Comparison of ENCODE assay signal across 2 cellular contexts in the genomic region with DNA sequence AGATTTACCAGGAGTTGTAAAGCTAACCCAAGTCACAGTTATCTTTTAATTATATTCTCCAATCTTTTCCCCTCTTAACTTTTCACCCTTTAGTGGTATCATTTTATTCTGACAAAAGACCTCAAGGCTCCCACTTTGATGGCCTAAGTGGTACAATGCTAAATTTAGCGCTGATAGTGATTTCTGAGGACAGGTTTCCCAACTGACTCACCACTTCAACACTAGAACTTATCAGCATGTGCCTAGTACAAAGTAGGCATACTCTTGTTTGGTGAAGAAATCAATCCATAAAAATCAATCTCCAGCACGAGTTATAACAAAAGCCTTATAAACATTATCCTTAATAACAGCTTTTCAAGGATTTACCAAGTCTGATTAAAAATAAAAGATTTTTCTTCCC.
TF ChIP-seq lines count a peak whose summit lies in the region.

No MANE protein-coding gene starts in this region.

TF ChIP-seq in HepG2, 621 proteins besides CTCF, POLR2A, EP300 and RAD21:
- TF ChIP-seq LCORL (IDR thresholded peaks at IDR 0.05) (no peak), LCORL (CRISPR knock-in tag; IDR thresholded peaks at IDR 0.05) (no peak), BORCS8-MEF2B (CRISPR knock-in tag; IDR thresholded peaks at IDR 0.05) (no peak), NKX3-1 (CRISPR knock-in tag; IDR thresholded peaks at IDR 0.05) (no peak), ZNF713 (CRISPR knock-in tag; IDR thresholded peaks at IDR 0.05) (no peak), ZNF550 (CRISPR knock-in tag; IDR thresholded peaks at IDR 0.05; ENCODE audit: borderline replicate concordance) (no peak), NFIB (CRISPR knock-in tag; IDR thresholded peaks at IDR 0.05; ENCODE audit: borderline replicate concordance) (no peak), NFE2L2 (IDR thresholded peaks at IDR 0.05; ENCODE audit: low read length) (no peak), EEA1 (CRISPR knock-in tag; IDR thresholded peaks at IDR 0.05; ENCODE audit: borderline replicate concordance) (no peak), SIN3B (IDR thresholded peaks at IDR 0.05; ENCODE audit: low read length) (no peak)
- TF ChIP-seq, protein P1, sequence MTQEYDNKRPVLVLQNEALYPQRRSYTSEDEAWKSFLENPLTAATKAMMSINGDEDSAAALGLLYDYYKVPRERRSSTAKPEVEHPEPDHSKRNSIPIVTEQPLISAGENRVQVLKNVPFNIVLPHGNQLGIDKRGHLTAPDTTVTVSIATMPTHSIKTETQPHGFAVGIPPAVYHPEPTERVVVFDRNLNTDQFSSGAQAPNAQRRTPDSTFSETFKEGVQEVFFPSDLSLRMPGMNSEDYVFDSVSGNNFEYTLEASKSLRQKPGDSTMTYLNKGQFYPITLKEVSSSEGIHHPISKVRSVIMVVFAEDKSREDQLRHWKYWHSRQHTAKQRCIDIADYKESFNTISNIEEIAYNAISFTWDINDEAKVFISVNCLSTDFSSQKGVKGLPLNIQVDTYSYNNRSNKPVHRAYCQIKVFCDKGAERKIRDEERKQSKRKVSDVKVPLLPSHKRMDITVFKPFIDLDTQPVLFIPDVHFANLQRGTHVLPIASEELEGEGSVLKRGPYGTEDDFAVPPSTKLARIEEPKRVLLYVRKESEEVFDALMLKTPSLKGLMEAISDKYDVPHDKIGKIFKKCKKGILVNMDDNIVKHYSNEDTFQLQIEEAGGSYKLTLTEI (CRISPR knock-in tag; conservative IDR thresholded peaks at IDR 0.05): no peak
- TF ChIP-seq, protein P2, sequence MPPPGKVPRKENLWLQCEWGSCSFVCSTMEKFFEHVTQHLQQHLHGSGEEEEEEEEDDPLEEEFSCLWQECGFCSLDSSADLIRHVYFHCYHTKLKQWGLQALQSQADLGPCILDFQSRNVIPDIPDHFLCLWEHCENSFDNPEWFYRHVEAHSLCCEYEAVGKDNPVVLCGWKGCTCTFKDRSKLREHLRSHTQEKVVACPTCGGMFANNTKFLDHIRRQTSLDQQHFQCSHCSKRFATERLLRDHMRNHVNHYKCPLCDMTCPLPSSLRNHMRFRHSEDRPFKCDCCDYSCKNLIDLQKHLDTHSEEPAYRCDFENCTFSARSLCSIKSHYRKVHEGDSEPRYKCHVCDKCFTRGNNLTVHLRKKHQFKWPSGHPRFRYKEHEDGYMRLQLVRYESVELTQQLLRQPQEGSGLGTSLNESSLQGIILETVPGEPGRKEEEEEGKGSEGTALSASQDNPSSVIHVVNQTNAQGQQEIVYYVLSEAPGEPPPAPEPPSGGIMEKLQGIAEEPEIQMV (CRISPR knock-in tag; IDR thresholded peaks at IDR 0.05; ENCODE audit: low read depth): no peak
- TF ChIP-seq, protein P3, sequence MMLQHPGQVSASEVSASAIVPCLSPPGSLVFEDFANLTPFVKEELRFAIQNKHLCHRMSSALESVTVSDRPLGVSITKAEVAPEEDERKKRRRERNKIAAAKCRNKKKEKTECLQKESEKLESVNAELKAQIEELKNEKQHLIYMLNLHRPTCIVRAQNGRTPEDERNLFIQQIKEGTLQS (CRISPR knock-in tag; IDR thresholded peaks at IDR 0.05): no peak

TF ChIP-seq in K562, 482 proteins besides CTCF, POLR2A, EP300 and RAD21:
- TF ChIP-seq, protein P4, sequence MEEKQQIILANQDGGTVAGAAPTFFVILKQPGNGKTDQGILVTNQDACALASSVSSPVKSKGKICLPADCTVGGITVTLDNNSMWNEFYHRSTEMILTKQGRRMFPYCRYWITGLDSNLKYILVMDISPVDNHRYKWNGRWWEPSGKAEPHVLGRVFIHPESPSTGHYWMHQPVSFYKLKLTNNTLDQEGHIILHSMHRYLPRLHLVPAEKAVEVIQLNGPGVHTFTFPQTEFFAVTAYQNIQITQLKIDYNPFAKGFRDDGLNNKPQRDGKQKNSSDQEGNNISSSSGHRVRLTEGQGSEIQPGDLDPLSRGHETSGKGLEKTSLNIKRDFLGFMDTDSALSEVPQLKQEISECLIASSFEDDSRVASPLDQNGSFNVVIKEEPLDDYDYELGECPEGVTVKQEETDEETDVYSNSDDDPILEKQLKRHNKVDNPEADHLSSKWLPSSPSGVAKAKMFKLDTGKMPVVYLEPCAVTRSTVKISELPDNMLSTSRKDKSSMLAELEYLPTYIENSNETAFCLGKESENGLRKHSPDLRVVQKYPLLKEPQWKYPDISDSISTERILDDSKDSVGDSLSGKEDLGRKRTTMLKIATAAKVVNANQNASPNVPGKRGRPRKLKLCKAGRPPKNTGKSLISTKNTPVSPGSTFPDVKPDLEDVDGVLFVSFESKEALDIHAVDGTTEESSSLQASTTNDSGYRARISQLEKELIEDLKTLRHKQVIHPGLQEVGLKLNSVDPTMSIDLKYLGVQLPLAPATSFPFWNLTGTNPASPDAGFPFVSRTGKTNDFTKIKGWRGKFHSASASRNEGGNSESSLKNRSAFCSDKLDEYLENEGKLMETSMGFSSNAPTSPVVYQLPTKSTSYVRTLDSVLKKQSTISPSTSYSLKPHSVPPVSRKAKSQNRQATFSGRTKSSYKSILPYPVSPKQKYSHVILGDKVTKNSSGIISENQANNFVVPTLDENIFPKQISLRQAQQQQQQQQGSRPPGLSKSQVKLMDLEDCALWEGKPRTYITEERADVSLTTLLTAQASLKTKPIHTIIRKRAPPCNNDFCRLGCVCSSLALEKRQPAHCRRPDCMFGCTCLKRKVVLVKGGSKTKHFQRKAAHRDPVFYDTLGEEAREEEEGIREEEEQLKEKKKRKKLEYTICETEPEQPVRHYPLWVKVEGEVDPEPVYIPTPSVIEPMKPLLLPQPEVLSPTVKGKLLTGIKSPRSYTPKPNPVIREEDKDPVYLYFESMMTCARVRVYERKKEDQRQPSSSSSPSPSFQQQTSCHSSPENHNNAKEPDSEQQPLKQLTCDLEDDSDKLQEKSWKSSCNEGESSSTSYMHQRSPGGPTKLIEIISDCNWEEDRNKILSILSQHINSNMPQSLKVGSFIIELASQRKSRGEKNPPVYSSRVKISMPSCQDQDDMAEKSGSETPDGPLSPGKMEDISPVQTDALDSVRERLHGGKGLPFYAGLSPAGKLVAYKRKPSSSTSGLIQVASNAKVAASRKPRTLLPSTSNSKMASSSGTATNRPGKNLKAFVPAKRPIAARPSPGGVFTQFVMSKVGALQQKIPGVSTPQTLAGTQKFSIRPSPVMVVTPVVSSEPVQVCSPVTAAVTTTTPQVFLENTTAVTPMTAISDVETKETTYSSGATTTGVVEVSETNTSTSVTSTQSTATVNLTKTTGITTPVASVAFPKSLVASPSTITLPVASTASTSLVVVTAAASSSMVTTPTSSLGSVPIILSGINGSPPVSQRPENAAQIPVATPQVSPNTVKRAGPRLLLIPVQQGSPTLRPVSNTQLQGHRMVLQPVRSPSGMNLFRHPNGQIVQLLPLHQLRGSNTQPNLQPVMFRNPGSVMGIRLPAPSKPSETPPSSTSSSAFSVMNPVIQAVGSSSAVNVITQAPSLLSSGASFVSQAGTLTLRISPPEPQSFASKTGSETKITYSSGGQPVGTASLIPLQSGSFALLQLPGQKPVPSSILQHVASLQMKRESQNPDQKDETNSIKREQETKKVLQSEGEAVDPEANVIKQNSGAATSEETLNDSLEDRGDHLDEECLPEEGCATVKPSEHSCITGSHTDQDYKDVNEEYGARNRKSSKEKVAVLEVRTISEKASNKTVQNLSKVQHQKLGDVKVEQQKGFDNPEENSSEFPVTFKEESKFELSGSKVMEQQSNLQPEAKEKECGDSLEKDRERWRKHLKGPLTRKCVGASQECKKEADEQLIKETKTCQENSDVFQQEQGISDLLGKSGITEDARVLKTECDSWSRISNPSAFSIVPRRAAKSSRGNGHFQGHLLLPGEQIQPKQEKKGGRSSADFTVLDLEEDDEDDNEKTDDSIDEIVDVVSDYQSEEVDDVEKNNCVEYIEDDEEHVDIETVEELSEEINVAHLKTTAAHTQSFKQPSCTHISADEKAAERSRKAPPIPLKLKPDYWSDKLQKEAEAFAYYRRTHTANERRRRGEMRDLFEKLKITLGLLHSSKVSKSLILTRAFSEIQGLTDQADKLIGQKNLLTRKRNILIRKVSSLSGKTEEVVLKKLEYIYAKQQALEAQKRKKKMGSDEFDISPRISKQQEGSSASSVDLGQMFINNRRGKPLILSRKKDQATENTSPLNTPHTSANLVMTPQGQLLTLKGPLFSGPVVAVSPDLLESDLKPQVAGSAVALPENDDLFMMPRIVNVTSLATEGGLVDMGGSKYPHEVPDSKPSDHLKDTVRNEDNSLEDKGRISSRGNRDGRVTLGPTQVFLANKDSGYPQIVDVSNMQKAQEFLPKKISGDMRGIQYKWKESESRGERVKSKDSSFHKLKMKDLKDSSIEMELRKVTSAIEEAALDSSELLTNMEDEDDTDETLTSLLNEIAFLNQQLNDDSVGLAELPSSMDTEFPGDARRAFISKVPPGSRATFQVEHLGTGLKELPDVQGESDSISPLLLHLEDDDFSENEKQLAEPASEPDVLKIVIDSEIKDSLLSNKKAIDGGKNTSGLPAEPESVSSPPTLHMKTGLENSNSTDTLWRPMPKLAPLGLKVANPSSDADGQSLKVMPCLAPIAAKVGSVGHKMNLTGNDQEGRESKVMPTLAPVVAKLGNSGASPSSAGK (IDR thresholded peaks at IDR 0.05): 0 out of 2 replicates have a peak, but pooled peaks have one; percentile 11
- no peak for TF ChIP-seq WHSC1 (IDR thresholded peaks at IDR 0.05; ENCODE audit: low read length)
TF ChIP-seq in K562: peak in this region for 1.
